In genomic region chr3:155885299-155885698, GRCh38 we compare ENCODE assay signal across 22 cellular contexts.
"Had no signal": no experiment of that assay in that cellular context is flagged by ENCODE, and none has a peak within 500 bp of the region (broad histone marks: within the 10 kb centered on the region; RNA-seq: fewer than 3 reads in every experiment).

No MANE protein-coding gene starts in this region.

- H3K27ac ChIP-seq: brain microvascular endothelial cell, colonic mucosa, Peyer's patch, SJSA1 had no signal

- ATAC-seq: activated CD4-positive, CD25-positive, alpha-beta regulatory T cell treated with anti-CD3 and anti-CD28 coated beads, Interleukin-2, amount 50 U/mL, for 24 hours; activated CD8-positive, alpha-beta T cell treated with anti-CD3 and anti-CD28 coated beads for 36 hours; activated T-cell treated with anti-CD3 and anti-CD28 coated beads, Interleukin-2, amount 50 U/mL, for 72 hours had no signal

- H3K9me3 ChIP-seq: colonic mucosa, Peyer's patch, SJSA1 had no signal

- H3K27me3 Mint-ChIP-seq: activated CD8-positive, alpha-beta T cell treated with anti-CD3 and anti-CD28 coated beads for 36 hours; activated naive CD4-positive, alpha-beta T cell treated with anti-CD3 and anti-CD28 coated beads, Interleukin-2, amount 10 ng/mL, durations not matched to agents 7 days and 5 days; activated naive CD8-positive, alpha-beta T cell treated with anti-CD3 and anti-CD28 coated beads for 36 hours had no signal

- H3K4me3 Mint-ChIP-seq: activated CD8-positive, alpha-beta T cell treated with anti-CD3 and anti-CD28 coated beads for 36 hours; activated naive CD4-positive, alpha-beta T cell treated with anti-CD3 and anti-CD28 coated beads, Interleukin-2, amount 10 ng/mL, durations not matched to agents 7 days and 5 days; activated naive CD8-positive, alpha-beta T cell treated with anti-CD3 and anti-CD28 coated beads for 36 hours; activated T-cell treated with anti-CD3 and anti-CD28 coated beads, Interleukin-2, amount 50 U/mL, for 72 hours; T-helper 1 cell treated with Interleukin-12 subunit alpha and Interleukin-12 subunit beta and Interleukin-4 antibody, amounts not matched to agents 30 μg/mL and 1 μg/mL, for 36 hours had no signal

- DNase-seq: activated CD4-positive, alpha-beta T cell treated with anti-CD3 and anti-CD28 coated beads for 4 hours; activated CD8-positive, alpha-beta memory T cell treated with anti-CD3 and anti-CD28 coated beads, Interleukin-2, amount 50 U/mL, for 4 hours; activated CD8-positive, alpha-beta T cell treated with anti-CD3 and anti-CD28 coated beads for 36 hours; activated gamma-delta T cell treated with Interleukin-2 at 50 U/mL for 16 hours; activated naive CD4-positive, alpha-beta T cell treated with anti-CD3 and anti-CD28 coated beads, Interleukin-2, amount 10 ng/mL, durations not matched to agents 7 days and 5 days; activated naive CD8-positive, alpha-beta T cell treated with anti-CD3 and anti-CD28 coated beads for 36 hours; activated T-cell treated with anti-CD3 and anti-CD28 coated beads, Interleukin-2, amount 50 U/mL, for 72 hours; brain microvascular endothelial cell; cerebellar nuclear complex; colonic mucosa; NCI-H1048; NCI-H2029; NCI-H345; NCI-H510A; NCI-H526 treated with DMSO at 0.1 percent for 48 hours; NCI-H82; Peyer's patch; SHP77 had no signal

- H3K4me3 ChIP-seq: colonic mucosa, Peyer's patch, SJSA1 had no signal

- H3K36me3 Mint-ChIP-seq: activated naive CD4-positive, alpha-beta T cell treated with anti-CD3 and anti-CD28 coated beads, Interleukin-2, amount 10 ng/mL, durations not matched to agents 7 days and 5 days had no signal

- H3K27ac Mint-ChIP-seq: activated CD8-positive, alpha-beta T cell treated with anti-CD3 and anti-CD28 coated beads for 36 hours; activated naive CD4-positive, alpha-beta T cell treated with anti-CD3 and anti-CD28 coated beads, Interleukin-2, amount 10 ng/mL, durations not matched to agents 7 days and 5 days; activated naive CD8-positive, alpha-beta T cell treated with anti-CD3 and anti-CD28 coated beads for 36 hours; T-helper 1 cell treated with Interleukin-12 subunit alpha and Interleukin-12 subunit beta and Interleukin-4 antibody, amounts not matched to agents 30 μg/mL and 1 μg/mL, for 36 hours had no signal

- H3K27me3 ChIP-seq: brain microvascular endothelial cell, colonic mucosa, Peyer's patch, SJSA1 had no signal

- H3K4me1 ChIP-seq: SJSA1 had no signal

- H3K9me3 Mint-ChIP-seq: activated CD8-positive, alpha-beta T cell treated with anti-CD3 and anti-CD28 coated beads for 36 hours; activated naive CD4-positive, alpha-beta T cell treated with anti-CD3 and anti-CD28 coated beads, Interleukin-2, amount 10 ng/mL, durations not matched to agents 7 days and 5 days; activated naive CD8-positive, alpha-beta T cell treated with anti-CD3 and anti-CD28 coated beads for 36 hours; activated T-cell treated with anti-CD3 and anti-CD28 coated beads, Interleukin-2, amount 50 U/mL, for 72 hours; activated T-helper 2 cell treated with anti-CD3 and anti-CD28 coated beads, Interferon-gamma antibody, Interleukin-2, Interleukin-4, amounts not matched to agents 10 μg/mL and 5 μg/mL and 100 μg/mL, durations not matched to agents 14 hours and 24 hours and 36 hours; T-helper 1 cell treated with Interleukin-12 subunit alpha and Interleukin-12 subunit beta and Interleukin-4 antibody, amounts not matched to agents 30 μg/mL and 1 μg/mL, for 36 hours had no signal

- H3K36me3 ChIP-seq: brain microvascular endothelial cell, colonic mucosa, Peyer's patch, SJSA1 had no signal
